Comparison of ENCODE assay signal across 10 cellular contexts in the genomic region with DNA sequence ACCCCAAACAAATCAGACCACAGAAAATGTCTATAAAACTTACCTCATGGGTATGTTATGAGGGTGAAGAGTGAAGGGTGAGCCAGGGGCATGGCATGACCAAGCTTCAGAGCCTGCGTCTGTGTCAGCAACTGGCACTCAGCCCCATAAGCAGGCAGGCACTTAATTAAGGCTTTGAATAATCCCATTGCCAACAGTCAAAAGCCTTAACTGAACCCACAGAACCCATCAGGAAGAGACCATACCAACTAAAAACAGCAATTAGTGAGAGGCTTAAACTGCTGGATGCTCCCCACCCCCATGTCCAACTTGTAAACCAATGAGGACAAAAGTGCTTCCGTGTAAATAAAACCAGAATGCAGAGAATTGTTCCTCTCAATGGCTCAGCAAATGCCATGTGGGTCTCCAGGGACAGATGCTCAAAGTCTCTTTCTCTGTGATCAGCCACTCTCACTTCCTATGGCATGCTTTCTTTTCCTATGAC.
A peak's percentile ranks its signal among the peaks of the same experiment; 100 is the strongest.
DNase-seq lines count a peak whose midpoint lies in the region; ATAC-seq, FAIRE-seq and TF ChIP-seq lines count a peak whose summit lies in the region.
"Had no signal": no experiment of that assay in that cellular context is flagged by ENCODE, and none has a peak within 500 bp of the region (broad histone marks: within the 10 kb centered on the region; RNA-seq: fewer than 3 reads in every experiment).

No MANE protein-coding gene starts in this region.

- DNase-seq in GM18507 (ENCODE audit: extremely low spot score, insufficient read length, low read depth) (no peak), NCI-H2029 treated with DMSO at 0.1 percent for 48 hours (lab: John Stamatoyannopoulos, UW) (peak; percentile 61), astrocyte of the spinal cord (ENCODE audit: low read depth, low spot score) (peak; percentile 43), retinal pigment epithelial cell (ENCODE audit: low read depth) (peak; percentile 99), T-helper 17 cell (no peak), suprapubic skin (ENCODE audit: low spot score in 2 of 2) (no peak), NK-92 (lab: John Stamatoyannopoulos, UW; ENCODE audit: unreplicated experiment) (no peak)
- DNase-seq: activated B cell treated with CpG ODN at 0.5 μM for 24 hours had no signal

- H3K36me3 Mint-ChIP-seq in T-helper 17 cell (ENCODE audit: low read depth), result no peaks in the 10 kb centered on the region

- no peak for TF ChIP-seq CTCF in astrocyte of the spinal cord (IDR thresholded peaks at IDR 0.05; ENCODE audit: low read depth, low read length)
- no peak for TF ChIP-seq CTCF in retinal pigment epithelial cell (conservative IDR thresholded peaks at IDR 0.05; ENCODE audit: low read depth, low read length)
- TF ChIP-seq CTCF in suprapubic skin (IDR thresholded peaks at IDR 0.05), result no peak

- H3K9me3 ChIP-seq in T-helper 17 cell (ENCODE audit: control insufficient read depth, low read length, poor library complexity, severe bottlenecking) (no peaks in the 10 kb centered on the region), suprapubic skin (no peaks in the 10 kb centered on the region)

- no peak for ATAC-seq in GM19023 (IDR thresholded peaks at IDR 0.05; ENCODE audit: unreplicated experiment)
- no peak for ATAC-seq in T-helper 17 cell

- peaks cover 36% of the 10 kb centered on the region for H3K27me3 Mint-ChIP-seq in T-helper 17 cell
- H3K27me3 Mint-ChIP-seq: activated B cell treated with CpG ODN at 0.5 μM for 24 hours had no signal

- FAIRE-seq in GM18507 (lab: Jason Lieb, UNC), result peak; percentile 60
- FAIRE-seq: GM12891 had no signal

- no peak for TF ChIP-seq EP300 in suprapubic skin (IDR thresholded peaks at IDR 0.05)

- peaks cover 28% of the 10 kb centered on the region for H3K4me1 ChIP-seq in suprapubic skin

- WGBS in suprapubic skin, result 13% methylated on average over 2 of the region's 2 CpGs

- no peak overlapping the region for H3K27ac Mint-ChIP-seq in T-helper 17 cell
- H3K27ac Mint-ChIP-seq: activated B cell treated with CpG ODN at 0.5 μM for 24 hours had no signal

- H3K4me3 Mint-ChIP-seq in T-helper 17 cell, result no peak overlapping the region
- H3K4me3 Mint-ChIP-seq: activated B cell treated with CpG ODN at 0.5 μM for 24 hours had no signal

- no peak overlapping the region for H3K27ac ChIP-seq in suprapubic skin

- no peaks in the 10 kb centered on the region for H3K27me3 ChIP-seq in suprapubic skin

- in situ Hi-C loops in astrocyte of the spinal cord (cut with HindIII; ENCODE audit: low sequenced_read_pairs), result no loop called here

- TF ChIP-seq POLR2A in suprapubic skin (IDR thresholded peaks at IDR 0.05), result no peak

- H3K4me3 ChIP-seq in astrocyte of the spinal cord (ENCODE audit: low read depth, low read length) (no peak overlapping the region), retinal pigment epithelial cell (ENCODE audit: low read length) (no peak overlapping the region), suprapubic skin (no peak overlapping the region)

- no peaks in the 10 kb centered on the region for H3K36me3 ChIP-seq in suprapubic skin

- peaks cover 2% of the 10 kb centered on the region for H3K4me1 Mint-ChIP-seq in T-helper 17 cell

Comparison
In these comparisons a context has a peak if more than half of its experiments do, and no peak if none do; other contexts are left out.
1. DNase-seq: peak in NCI-H2029 treated with DMSO at 0.1 percent for 48 hours (single experiment), astrocyte of the spinal cord (single experiment) and retinal pigment epithelial cell (single experiment); none in GM18507 (single experiment), T-helper 17 cell (0 of 3), suprapubic skin (0 of 2) and NK-92 (single experiment).